In the genomic region with DNA sequence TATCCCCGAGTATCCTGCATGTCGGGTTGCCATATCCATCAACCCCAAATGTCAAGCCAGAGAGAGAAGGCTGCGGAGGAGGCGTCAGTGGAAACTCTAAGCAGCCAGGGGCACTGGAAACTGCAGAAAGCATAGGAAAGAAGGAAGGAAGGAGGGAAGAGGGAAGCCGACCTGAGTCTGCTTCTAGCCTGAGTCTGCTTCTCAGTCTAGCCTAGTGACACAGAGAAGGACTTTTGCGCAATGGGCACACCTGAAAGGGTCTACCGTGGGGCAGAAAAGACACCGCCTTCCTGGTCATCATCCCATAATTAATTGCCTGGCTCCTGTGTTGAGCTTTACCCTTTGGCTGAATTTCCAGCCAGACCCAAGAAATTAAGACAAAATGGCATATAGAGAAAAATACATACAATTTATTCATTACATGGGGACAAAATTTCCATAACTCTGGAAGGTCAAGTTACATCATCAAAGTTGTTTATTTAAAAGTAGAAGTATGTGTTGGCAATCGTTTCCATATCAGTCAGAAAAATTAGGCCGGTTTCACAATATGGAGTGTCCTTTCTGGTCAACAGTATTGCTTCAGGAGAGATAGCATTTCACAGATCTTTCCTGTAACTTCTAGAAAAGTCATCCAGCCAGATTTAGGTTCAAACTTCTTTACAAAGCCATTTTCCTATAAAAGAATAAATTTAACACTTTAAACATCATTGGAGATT, we compare ENCODE assay signal across 1 cellular context.
TF ChIP-seq lines count a peak whose summit lies in the region.

No MANE protein-coding gene starts in this region.

TF ChIP-seq in K562, 482 proteins besides CTCF, POLR2A, EP300 and RAD21:
- 0 out of 2 replicates have a peak, but pooled peaks have one; percentile 13 for TF ChIP-seq TCF3 (CRISPR knock-in tag; IDR thresholded peaks at IDR 0.05)
- no peak for TF ChIP-seq PHB (CRISPR knock-in tag; IDR thresholded peaks at IDR 0.05)
- no peak for TF ChIP-seq SIN3B (IDR thresholded peaks at IDR 0.05; ENCODE audit: low read depth)
- TF ChIP-seq ZNF668 (CRISPR knock-in tag; IDR thresholded peaks at IDR 0.05), result no peak
- TF ChIP-seq CEBPB (tag; IDR thresholded peaks at IDR 0.05), result peak; percentile 86
- no peak for TF ChIP-seq CEBPG (CRISPR knock-in tag; IDR thresholded peaks at IDR 0.05)
- TF ChIP-seq CEBPG (tag; conservative IDR thresholded peaks at IDR 0.05 in 1 of 2, IDR thresholded peaks at IDR 0.05 in 1 of 2), result peak; percentile 29 to 81; a peak in 2 of 4 replicates
- TF ChIP-seq, protein P1, sequence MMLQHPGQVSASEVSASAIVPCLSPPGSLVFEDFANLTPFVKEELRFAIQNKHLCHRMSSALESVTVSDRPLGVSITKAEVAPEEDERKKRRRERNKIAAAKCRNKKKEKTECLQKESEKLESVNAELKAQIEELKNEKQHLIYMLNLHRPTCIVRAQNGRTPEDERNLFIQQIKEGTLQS (IDR thresholded peaks at IDR 0.05), result peak; percentile 48; the same call in 1 of the 2 replicates
- TF ChIP-seq, protein P1 (CRISPR knock-in tag; conservative IDR thresholded peaks at IDR 0.05), result no peak
